In genomic region chr6:44462335-44462734, GRCh38 we compare ENCODE assay signal across 2 cellular contexts.
TF ChIP-seq lines count a peak whose summit lies in the region.

No MANE protein-coding gene starts in this region.

TF ChIP-seq in HEK293, 187 proteins besides CTCF, POLR2A, EP300 and RAD21 (continued from another document):
- TF ChIP-seq, protein P1, sequence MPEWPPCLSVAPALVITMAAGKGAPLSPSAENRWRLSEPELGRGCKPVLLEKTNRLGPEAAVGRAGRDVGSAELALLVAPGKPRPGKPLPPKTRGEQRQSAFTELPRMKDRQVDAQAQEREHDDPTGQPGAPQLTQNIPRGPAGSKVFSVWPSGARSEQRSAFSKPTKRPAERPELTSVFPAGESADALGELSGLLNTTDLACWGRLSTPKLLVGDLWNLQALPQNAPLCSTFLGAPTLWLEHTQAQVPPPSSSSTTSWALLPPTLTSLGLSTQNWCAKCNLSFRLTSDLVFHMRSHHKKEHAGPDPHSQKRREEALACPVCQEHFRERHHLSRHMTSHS (tag by site-specific recombination; IDR thresholded peaks at IDR 0.05) = no peak
- TF ChIP-seq ZFHX2 (tag by site-specific recombination; conservative IDR thresholded peaks at IDR 0.05) = peak; percentile 24; the same call in 1 of the 2 replicates
- no peak for TF ChIP-seq ZNF521 (tag by site-specific recombination; IDR thresholded peaks at IDR 0.05)

TF ChIP-seq in H1, 55 proteins besides CTCF, POLR2A, EP300 and RAD21 (continued from another document):
- TF ChIP-seq YY1 (IDR thresholded peaks at IDR 0.05; ENCODE audit: low read depth, low read length) (no peak), SAP30 (IDR thresholded peaks at IDR 0.05; ENCODE audit: insufficient read depth, insufficient replicate concordance, low read length) (no peak), TAF7 (optimal IDR thresholded peaks at IDR 0.05; ENCODE audit: borderline replicate concordance, low read depth, low read length) (no peak), GTF2F1 (IDR thresholded peaks at IDR 0.05; ENCODE audit: borderline replicate concordance, low read depth, low read length) (no peak), SIRT6 (IDR thresholded peaks at IDR 0.05; ENCODE audit: low read length) (no peak), POU5F1 (IDR thresholded peaks at IDR 0.05; ENCODE audit: low read depth, low read length) (no peak), SP4 (IDR thresholded peaks at IDR 0.05; ENCODE audit: low read length) (no peak)
- TF ChIP-seq, protein P2, sequence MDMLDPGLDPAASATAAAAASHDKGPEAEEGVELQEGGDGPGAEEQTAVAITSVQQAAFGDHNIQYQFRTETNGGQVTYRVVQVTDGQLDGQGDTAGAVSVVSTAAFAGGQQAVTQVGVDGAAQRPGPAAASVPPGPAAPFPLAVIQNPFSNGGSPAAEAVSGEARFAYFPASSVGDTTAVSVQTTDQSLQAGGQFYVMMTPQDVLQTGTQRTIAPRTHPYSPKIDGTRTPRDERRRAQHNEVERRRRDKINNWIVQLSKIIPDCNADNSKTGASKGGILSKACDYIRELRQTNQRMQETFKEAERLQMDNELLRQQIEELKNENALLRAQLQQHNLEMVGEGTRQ (IDR thresholded peaks at IDR 0.05; ENCODE audit: low read length) = no peak
